Comparison of ENCODE assay signal across 1 cellular context in genomic region chr12:113152835-113153814, GRCh38.
A peak's percentile ranks its signal among the peaks of the same experiment; 100 is the strongest.
TF ChIP-seq lines count a peak whose summit lies in the region.

No MANE protein-coding gene starts in this region.

TF ChIP-seq in endothelial cell of umbilical vein, 7 proteins besides CTCF, POLR2A, EP300 and RAD21 (continued from another document):
- TF ChIP-seq EZH2 (IDR thresholded peaks at IDR 0.05; ENCODE audit: borderline replicate concordance, low read depth, low read length, severe bottlenecking) (peak; percentile 52), MYC (IDR thresholded peaks at IDR 0.05; ENCODE audit: low read depth, low read length) (no peak)
